Comparison of ENCODE assay signal across 25 cellular contexts in the genomic region with DNA sequence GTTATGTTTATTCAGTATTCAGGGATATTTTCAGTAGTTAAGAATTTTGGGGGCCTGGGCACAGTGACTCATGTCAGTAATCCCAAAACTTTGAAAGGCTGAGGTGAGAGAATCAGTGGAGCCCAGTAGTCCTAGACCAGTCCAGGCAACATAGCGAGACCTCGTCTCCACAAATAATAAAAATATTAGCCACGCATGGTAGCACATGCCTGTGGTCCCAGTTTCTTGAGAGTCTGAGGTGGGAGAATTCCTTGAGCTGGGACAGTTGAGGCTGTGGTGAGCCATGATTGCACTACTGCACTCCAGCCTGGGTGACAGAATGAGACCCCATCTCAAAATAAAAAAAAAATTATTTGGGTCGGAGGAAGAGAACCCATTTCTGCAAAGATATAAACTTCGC.
"Had no signal": no experiment of that assay in that cellular context is flagged by ENCODE, and none has a peak within 500 bp of the region (broad histone marks: within the 10 kb centered on the region; RNA-seq: fewer than 3 reads in every experiment).

No MANE protein-coding gene starts in this region.

- H3K4me1 ChIP-seq: esophagus muscularis mucosa, gastrocnemius medialis, parathyroid adenoma, prostate gland, spleen had no signal

- FAIRE-seq: endometrium, keratinocyte had no signal

- DNase-seq: effector memory CD4-positive, alpha-beta T cell; gastrocnemius medialis; glutamatergic neuron; immature natural killer cell; left colon; left ventricle myocardium superior; mesenchymal stem cell; naive thymus-derived CD4-positive, alpha-beta T cell; nephron progenitor cell; spleen; stimulated activated CD4-positive, alpha-beta T cell treated with anti-CD3 and anti-CD28 coated beads, Interleukin-15, amount 100 ng/mL, for 24 hours; stimulated activated CD4-positive, alpha-beta T cell treated with anti-CD3 and anti-CD28 coated beads, Interleukin-1b, Interleukin-23, amount 100 ng/mL, for 48 hours; stimulated activated CD4-positive, alpha-beta T cell treated with anti-CD3 and anti-CD28 coated beads, Interleukin-4, amount 100 ng/mL, for 4 hours; stimulated activated naive CD4-positive, alpha-beta T cell; stomach; substantia nigra; transverse colon had no signal

- ATAC-seq: gastrocnemius medialis; left ventricle myocardium superior; naive thymus-derived CD4-positive, alpha-beta T cell; sciatic nerve had no signal

- H3K9me3 ChIP-seq: esophagus muscularis mucosa, gastrocnemius medialis, prostate gland, spleen, stomach, thoracic aorta, transverse colon had no signal

- H3K36me3 ChIP-seq: esophagus muscularis mucosa, gastrocnemius medialis, prostate gland, spleen, stomach, thoracic aorta, transverse colon had no signal

- H3K4me3 ChIP-seq: esophagus muscularis mucosa, gastrocnemius medialis, lung, prostate gland, spleen, stomach, thoracic aorta, transverse colon had no signal

- H3K27me3 ChIP-seq: esophagus muscularis mucosa, gastrocnemius medialis, spleen, stomach, transverse colon had no signal

- H3K27ac ChIP-seq: esophagus muscularis mucosa, gastrocnemius medialis, parathyroid adenoma, prostate gland, spleen, stomach, thoracic aorta had no signal
